Comparison of ENCODE assay signal across 32 cellular contexts in the genomic region with DNA sequence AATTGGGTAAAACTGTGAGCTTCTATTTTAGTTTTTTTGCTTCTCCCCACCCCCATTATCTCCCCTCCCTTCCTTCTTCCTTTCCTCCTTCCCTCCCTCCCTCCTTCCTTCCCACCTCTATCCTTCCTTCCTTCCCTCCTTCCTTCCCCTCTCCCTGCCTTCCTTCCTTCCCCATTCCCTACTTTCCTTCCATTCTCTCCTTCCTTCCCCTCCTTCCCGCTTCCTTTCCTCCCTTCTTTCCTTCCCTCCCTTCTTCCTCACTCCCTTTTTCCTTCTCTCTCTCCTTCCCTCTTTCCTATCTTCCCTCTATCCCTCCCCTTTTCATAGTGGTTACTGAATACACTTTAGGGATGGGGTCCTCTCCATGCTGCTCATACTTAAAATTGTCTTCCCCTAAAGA. TPM values are rescaled to one million over a fixed set of nuclear protein-coding genes. Genes with fewer than 3 reads are reported as not detected.
"Had no signal": no experiment of that assay in that cellular context is flagged by ENCODE, and none has a peak within 500 bp of the region (broad histone marks: within the 10 kb centered on the region; RNA-seq: fewer than 3 reads in every experiment).

No MANE protein-coding gene starts in this region.

- H3K27ac Mint-ChIP-seq: stimulated activated effector memory CD8-positive, alpha-beta T cell treated with anti-CD3 and anti-CD28 coated beads, Interleukin-12 subunit alpha, Interleukin-12 subunit beta, amount 100 ng/mL, for 72 hours; stimulated activated memory B cell treated with anti-CD40 and anti-IgM and Interleukin-4, amounts not matched to agents 10 μg/mL and 1 μg/mL and 100 μg/mL, for 72 hours; stimulated activated naive B cell treated with anti-CD40 and anti-IgM and Interleukin-4, amounts not matched to agents 10 μg/mL and 1 μg/mL and 100 μg/mL, for 72 hours; stimulated activated naive CD8-positive, alpha-beta T cell treated with anti-CD3 and anti-CD28 coated beads, Interleukin-15, amount 100 ng/mL, for 72 hours; stimulated activated naive CD8-positive, alpha-beta T cell treated with anti-CD3 and anti-CD28 coated beads, Interleukin-15, Interleukin-2, amounts not matched to agents 100 ng/mL and 50 ng/mL, for 24 hours; type B pancreatic cell had no signal

- H3K4me3 ChIP-seq: stomach, suprapubic skin, testis, thoracic aorta, thyroid gland, tibial artery, tibial nerve, transverse colon, upper lobe of left lung, upper lobe of right lung, uterus, vagina had no signal

- H3K27me3 Mint-ChIP-seq: stimulated activated naive CD8-positive, alpha-beta T cell treated with anti-CD3 and anti-CD28 coated beads, Interleukin-15, amount 100 ng/mL, for 72 hours; stimulated activated naive CD8-positive, alpha-beta T cell treated with anti-CD3 and anti-CD28 coated beads, Interleukin-15, Interleukin-2, amounts not matched to agents 100 ng/mL and 50 ng/mL, for 24 hours; type B pancreatic cell had no signal

- H3K36me3 ChIP-seq: thyroid gland, transverse colon, upper lobe of left lung, upper lobe of right lung, uterus, vagina had no signal

- H3K4me1 Mint-ChIP-seq: stimulated activated effector memory CD8-positive, alpha-beta T cell treated with anti-CD3 and anti-CD28 coated beads, Interleukin-12 subunit alpha, Interleukin-12 subunit beta, amount 100 ng/mL, for 72 hours; stimulated activated memory B cell treated with anti-CD40 and anti-IgM and Interleukin-4, amounts not matched to agents 10 μg/mL and 1 μg/mL and 100 μg/mL, for 72 hours; stimulated activated naive B cell treated with anti-CD40 and anti-IgM and Interleukin-4, amounts not matched to agents 10 μg/mL and 1 μg/mL and 100 μg/mL, for 72 hours; stimulated activated naive CD8-positive, alpha-beta T cell treated with anti-CD3 and anti-CD28 coated beads, Interleukin-15, amount 100 ng/mL, for 72 hours had no signal

- ATAC-seq: stimulated activated effector memory CD8-positive, alpha-beta T cell treated with anti-CD3 and anti-CD28 coated beads, Interleukin-12 subunit alpha, Interleukin-12 subunit beta, amount 100 ng/mL, for 72 hours; stimulated activated memory B cell treated with anti-CD40 and anti-IgM and Interleukin-4, amounts not matched to agents 10 μg/mL and 1 μg/mL and 100 μg/mL, for 72 hours; stimulated activated naive B cell treated with anti-CD40 and anti-IgM and Interleukin-4, amounts not matched to agents 10 μg/mL and 1 μg/mL and 100 μg/mL, for 72 hours; stimulated activated naive CD8-positive, alpha-beta T cell treated with anti-CD3 and anti-CD28 coated beads, Interleukin-15, amount 100 ng/mL, for 72 hours; stimulated activated naive CD8-positive, alpha-beta T cell treated with anti-CD3 and anti-CD28 coated beads, Interleukin-15, Interleukin-2, amounts not matched to agents 100 U/mL and 50 U/mL, for 24 hours; upper lobe of right lung had no signal

- H3K4me1 ChIP-seq: stomach, suprapubic skin, testis, thyroid gland, tibial artery, tibial nerve, transverse colon, upper lobe of left lung, upper lobe of right lung, uterus, vagina had no signal

- H3K9me3 ChIP-seq: testis, thyroid gland, transverse colon, upper lobe of left lung, upper lobe of right lung, vagina had no signal

- DNase-seq: stimulated activated CD4-positive, alpha-beta T cell treated with anti-CD3 and anti-CD28 coated beads, Interleukin-2, amount 100 ng/mL, for 48 hours; stimulated activated CD4-positive, alpha-beta T cell treated with anti-CD3 and anti-CD28 coated beads, Interleukin-4, amount 100 ng/mL, for 1 hour; stimulated activated CD4-positive, alpha-beta T cell treated with anti-CD3 and anti-CD28 coated beads, Interleukin-4, amount 100 ng/mL, for 24 hours; stimulated activated CD4-positive, alpha-beta T cell treated with anti-CD3 and anti-CD28 coated beads, Interleukin-4, amount 100 ng/mL, for 4 hours; stimulated activated CD8-positive, alpha-beta memory T cell treated with anti-CD3 and anti-CD28 coated beads, Interleukin-4, amount 100 ng/mL, for 48 hours; stimulated activated naive B cell treated with anti-CD40 and anti-IgM and Interleukin-4, amounts not matched to agents 10 μg/mL and 1 μg/mL and 100 μg/mL, for 72 hours; stimulated activated naive CD4-positive, alpha-beta T cell; stimulated activated naive CD4-positive, alpha-beta T cell treated with Interleukin-2 at 50 U/mL for 16 hours; stimulated activated naive CD8-positive, alpha-beta T cell treated with anti-CD3 and anti-CD28 coated beads, Interleukin-15, amount 100 ng/mL, for 72 hours; stimulated activated naive CD8-positive, alpha-beta T cell treated with anti-CD3 and anti-CD28 coated beads, Interleukin-15, Interleukin-2, amounts not matched to agents 100 U/mL and 50 U/mL, for 24 hours; stomach; substantia nigra; testis; thyroid gland; tibial artery; transverse colon; trophoblast cell; upper lobe of left lung; upper lobe of right lung; uterus had no signal

- H3K27me3 ChIP-seq: stomach, suprapubic skin, testis, thyroid gland, tibial artery, tibial nerve, transverse colon, upper lobe of left lung, upper lobe of right lung, uterus, vagina had no signal

- H3K36me3 Mint-ChIP-seq: stimulated activated memory B cell treated with anti-CD40 and anti-IgM and Interleukin-4, amounts not matched to agents 10 μg/mL and 1 μg/mL and 100 μg/mL, for 72 hours had no signal

- H3K4me3 Mint-ChIP-seq: stimulated activated effector memory CD8-positive, alpha-beta T cell treated with anti-CD3 and anti-CD28 coated beads, Interleukin-12 subunit alpha, Interleukin-12 subunit beta, amount 100 ng/mL, for 72 hours; stimulated activated memory B cell treated with anti-CD40 and anti-IgM and Interleukin-4, amounts not matched to agents 10 μg/mL and 1 μg/mL and 100 μg/mL, for 72 hours; stimulated activated naive B cell treated with anti-CD40 and anti-IgM and Interleukin-4, amounts not matched to agents 10 μg/mL and 1 μg/mL and 100 μg/mL, for 72 hours; stimulated activated naive CD8-positive, alpha-beta T cell treated with anti-CD3 and anti-CD28 coated beads, Interleukin-15, amount 100 ng/mL, for 72 hours; stimulated activated naive CD8-positive, alpha-beta T cell treated with anti-CD3 and anti-CD28 coated beads, Interleukin-15, Interleukin-2, amounts not matched to agents 100 ng/mL and 50 ng/mL, for 24 hours; type B pancreatic cell had no signal

- H3K27ac ChIP-seq: stomach, suprapubic skin, testis, thoracic aorta, thyroid gland, tibial artery, tibial nerve, transverse colon, upper lobe of left lung, upper lobe of right lung, uterus, vagina had no signal

RNA-seq across cellular contexts. Expression of a gene that starts 40.4 kb away (rescaled TPM):
- total RNA-seq: stomach, subcutaneous adipose tissue, suprapubic skin, temporal lobe, thoracic aorta, thyroid gland, tibial nerve, transverse colon, upper lobe of left lung, upper lobe of right lung, ureter, urinary bladder, uterus, vagina had no signal
- polyA plus RNA-seq: stomach, urinary bladder had no signal
